Comparison of ENCODE assay signal across 23 cellular contexts in the genomic region with DNA sequence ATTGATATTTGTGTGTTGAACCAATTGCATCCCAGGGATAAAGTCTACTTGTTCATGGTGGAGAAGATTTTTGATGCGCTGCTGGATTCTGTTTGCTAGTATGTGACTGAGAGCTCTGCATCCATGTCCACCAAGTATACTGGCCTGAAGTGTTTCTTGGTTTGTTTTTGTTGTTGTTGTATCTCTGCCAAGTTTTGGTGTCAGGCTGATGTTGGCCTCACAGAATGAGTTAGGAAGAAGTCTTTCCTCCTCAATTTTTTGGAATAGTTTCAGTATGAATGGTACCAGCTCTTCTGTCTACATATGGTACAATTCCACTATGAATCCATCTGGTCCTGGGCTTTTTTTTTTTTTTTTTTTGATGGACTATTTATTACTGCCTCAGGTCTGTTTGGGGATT. TPM values are rescaled to one million over a fixed set of nuclear protein-coding genes. Genes with fewer than 3 reads are reported as not detected.
DNase-seq lines count a peak whose midpoint lies in the region; ATAC-seq and TF ChIP-seq lines count a peak whose summit lies in the region.
"Had no signal": no experiment of that assay in that cellular context is flagged by ENCODE, and none has a peak within 500 bp of the region (broad histone marks: within the 10 kb centered on the region; RNA-seq: fewer than 3 reads in every experiment).

No MANE protein-coding gene starts in this region.

- H3K4me3 Mint-ChIP-seq in CD4-positive, alpha-beta T cell: no peak overlapping the region
- H3K4me3 Mint-ChIP-seq: CD8-positive, alpha-beta T cell had no signal

- no peaks in the 10 kb centered on the region for H3K27me3 Mint-ChIP-seq in CD4-positive, alpha-beta T cell

- no peak for TF ChIP-seq CTCF in choroid plexus epithelial cell (conservative IDR thresholded peaks at IDR 0.05; ENCODE audit: low read depth, low read length)
- TF ChIP-seq CTCF in CD4-positive, alpha-beta T cell (IDR thresholded peaks at IDR 0.05): no peak

- H3K9me3 ChIP-seq in CD4-positive, alpha-beta T cell (ENCODE audit: control insufficient read depth, low read length): no peaks in the 10 kb centered on the region
- H3K9me3 ChIP-seq: HAP-1 had no signal

- no peaks in the 10 kb centered on the region for H3K27me3 ChIP-seq in CD4-positive, alpha-beta T cell (ENCODE audit: control insufficient read depth, insufficient read depth, low read length)
- H3K27me3 ChIP-seq: BLaER1 treated with 17β-estradiol and CSF1 and Interleukin-3, amounts not matched to agents 10 nM and 100 nM had no signal

- no peaks in the 10 kb centered on the region for H3K4me1 Mint-ChIP-seq in CD4-positive, alpha-beta T cell (ENCODE audit: low read depth)

- CTCF ChIA-PET in CD4-positive, alpha-beta T cell (lab: Charles Lee): no interaction called here

- intact Hi-C loops in CD4-positive, alpha-beta T cell (cut with DNase I, micrococcal nuclease): no loop called here

- H3K36me3 Mint-ChIP-seq in CD4-positive, alpha-beta T cell (ENCODE audit: low read depth): no peaks in the 10 kb centered on the region
- H3K36me3 Mint-ChIP-seq: CD8-positive, alpha-beta T cell had no signal

- H3K4me3 ChIP-seq in choroid plexus epithelial cell (ENCODE audit: low read depth, low read length): no peak overlapping the region
- H3K4me3 ChIP-seq: BLaER1 treated with 17β-estradiol and CSF1 and Interleukin-3, amounts not matched to agents 10 nM and 100 nM; HAP-1; K562 had no signal

- no peak overlapping the region for H3K27ac Mint-ChIP-seq in CD4-positive, alpha-beta T cell
- H3K27ac Mint-ChIP-seq: CD8-positive, alpha-beta T cell had no signal

- H3K9me3 Mint-ChIP-seq in CD4-positive, alpha-beta T cell: peaks cover 5% of the 10 kb centered on the region

- POLR2A ChIA-PET in CD4-positive, alpha-beta T cell (lab: Charles Lee): no interaction called here

- no peak overlapping the region for H3K27ac ChIP-seq in CD4-positive, alpha-beta T cell (ENCODE audit: low read depth, low read length)
- H3K27ac ChIP-seq: HL-60 had no signal

- peak; percentile 12 for DNase-seq in Daoy (ENCODE audit: low read depth)
- peak; percentile 2 for DNase-seq in NCI-H69 (lab: John Stamatoyannopoulos, UW)
- DNase-seq in choroid plexus epithelial cell (ENCODE audit: low read depth): peak; percentile 52
- DNase-seq in iris pigment epithelial cell (ENCODE audit: low read depth): peak; percentile 17
- DNase-seq in CD4-positive, alpha-beta T cell: no peak
- DNase-seq in activated effector memory CD4-positive, alpha-beta T cell treated with Interleukin-2 at 50 U/mL for 16 hours: no peak
- DNase-seq in islet precursor cell: no peak
- no peak for DNase-seq in nucleus accumbens (lab: John Stamatoyannopoulos, UW)
- DNase-seq: 8988T; CD8-positive, alpha-beta T cell; DND-41; GDM1; NCI-H1105 treated with DMSO at 0.1 percent for 48 hours; NCI-H2029 treated with DMSO at 0.1 percent for 48 hours; NCI-H345; NCI-H524 treated with DMSO at 0.1 percent for 48 hours; SHP77 had no signal

- ATAC-seq in CD4-positive, alpha-beta T cell (ENCODE audit: poor library complexity): no peak
- ATAC-seq: CD8-positive, alpha-beta T cell; HepG2; K562 had no signal

RNA-seq across cellular contexts. Expression of gene OSTN, which starts 50.9 kb away (rescaled TPM):
- 0.11 TPM in 1 of 2 replicates, not detected in the other for total RNA-seq in Daoy (2014; rRNA removed; shearing (Covaris generic))
- not detected for total RNA-seq in CD4-positive, alpha-beta T cell
- total RNA-seq: CD8-positive, alpha-beta T cell; HepG2; HT-29; K562 had no signal

Comparison
In these comparisons a context has a peak if more than half of its experiments do, and no peak if none do; other contexts are left out.
1. DNase-seq: peak in Daoy (single experiment), NCI-H69 (single experiment), choroid plexus epithelial cell (single experiment) and iris pigment epithelial cell (single experiment); none in CD4-positive, alpha-beta T cell (0 of 10), activated effector memory CD4-positive, alpha-beta T cell treated with Interleukin-2 at 50 U/mL for 16 hours (single experiment), islet precursor cell (single experiment) and nucleus accumbens (0 of 56).